Comparison of ENCODE assay signal across 22 cellular contexts in genomic region chr16:86710602-86710950, GRCh38.
"Had no signal": no experiment of that assay in that cellular context is flagged by ENCODE, and none has a peak within 500 bp of the region (broad histone marks: within the 10 kb centered on the region; RNA-seq: fewer than 3 reads in every experiment).

No MANE protein-coding gene starts in this region.

- H3K27ac Mint-ChIP-seq: effector memory CD8-positive, alpha-beta T cell; naive thymus-derived CD4-positive, alpha-beta T cell; nephron; progenitor cell of endocrine pancreas; stimulated activated memory B cell treated with anti-CD40 and anti-IgM and Interleukin-4, amounts not matched to agents 10 μg/mL and 1 μg/mL and 100 μg/mL, for 72 hours; type B pancreatic cell had no signal

- H3K27me3 ChIP-seq: neutrophil, pancreas, testis had no signal

- H3K9me3 Mint-ChIP-seq: effector memory CD8-positive, alpha-beta T cell; type B pancreatic cell had no signal

- H3K4me1 ChIP-seq: gastrocnemius medialis, pancreas, spleen, testis, tibial artery had no signal

- H3K4me3 Mint-ChIP-seq: effector memory CD8-positive, alpha-beta T cell; naive thymus-derived CD4-positive, alpha-beta T cell; nephron; stimulated activated memory B cell treated with anti-CD40 and anti-IgM and Interleukin-4, amounts not matched to agents 10 μg/mL and 1 μg/mL and 100 μg/mL, for 72 hours; type B pancreatic cell had no signal

- DNase-seq: cerebellar nuclear complex; cortex of kidney; effector memory CD8-positive, alpha-beta T cell; gastrocnemius medialis; kidney; mesenchymal stem cell; midbrain; naive thymus-derived CD4-positive, alpha-beta T cell; pancreas; spleen; stimulated activated CD4-positive, alpha-beta T cell treated with anti-CD3 and anti-CD28 coated beads, Interleukin-4, amount 100 ng/mL, for 4 hours; stimulated activated naive CD8-positive, alpha-beta T cell treated with anti-CD3 and anti-CD28 coated beads, Interleukin-15, Interleukin-2, amounts not matched to agents 100 U/mL and 50 U/mL, for 24 hours; substantia nigra; testis had no signal

- H3K36me3 Mint-ChIP-seq: naive thymus-derived CD4-positive, alpha-beta T cell; stimulated activated memory B cell treated with anti-CD40 and anti-IgM and Interleukin-4, amounts not matched to agents 10 μg/mL and 1 μg/mL and 100 μg/mL, for 72 hours had no signal

- H3K27ac ChIP-seq: gastrocnemius medialis, neutrophil, pancreas, skin epidermis, spleen, testis, tibial artery had no signal

- H3K9me3 ChIP-seq: gastrocnemius medialis, neutrophil, pancreas, testis, tibial artery had no signal

- H3K36me3 ChIP-seq: gastrocnemius medialis, neutrophil, pancreas, spleen, tibial artery had no signal

- H3K4me1 Mint-ChIP-seq: naive thymus-derived CD4-positive, alpha-beta T cell; nephron; stimulated activated memory B cell treated with anti-CD40 and anti-IgM and Interleukin-4, amounts not matched to agents 10 μg/mL and 1 μg/mL and 100 μg/mL, for 72 hours had no signal

- ATAC-seq: effector memory CD8-positive, alpha-beta T cell; gastrocnemius medialis; left lobe of liver; naive thymus-derived CD4-positive, alpha-beta T cell; pancreas; stimulated activated memory B cell treated with anti-CD40 and anti-IgM and Interleukin-4, amounts not matched to agents 10 μg/mL and 1 μg/mL and 100 μg/mL, for 72 hours; stimulated activated naive CD8-positive, alpha-beta T cell treated with anti-CD3 and anti-CD28 coated beads, Interleukin-15, Interleukin-2, amounts not matched to agents 100 U/mL and 50 U/mL, for 24 hours had no signal

- H3K4me3 ChIP-seq: gastrocnemius medialis, pancreas, skin epidermis, spleen, testis, tibial artery had no signal
